8 cellular contexts compared by ENCODE assay signal in genomic region chr4:143559757-143560147, GRCh38. TPM values are rescaled to one million over a fixed set of nuclear protein-coding genes. Genes with fewer than 3 reads are reported as not detected.
DNase-seq lines count a peak whose midpoint lies in the region; ATAC-seq and TF ChIP-seq lines count a peak whose summit lies in the region.

No MANE protein-coding gene starts in this region.

- no peak for TF ChIP-seq CTCF in Caco-2 (IDR thresholded peaks at IDR 0.05; ENCODE audit: insufficient read depth in 1 of 2, low read depth in 1 of 2, low read length in 1 of 2, severe bottlenecking in 1 of 2, unreplicated experiment in 1 of 2)
- no peak for TF ChIP-seq CTCF in foreskin fibroblast (IDR thresholded peaks at IDR 0.05; ENCODE audit: low read depth, low read length)

- H3K27ac Mint-ChIP-seq in Caco-2 (ENCODE audit: unreplicated experiment): peak overlapping the region; percentile 90

- no peaks in the 10 kb centered on the region for H3K27me3 ChIP-seq in Caco-2 (replicated peaks; ENCODE audit: control insufficient read depth, insufficient read depth, low read length)

- intact Hi-C loops in Caco-2 (cut with micrococcal nuclease; ENCODE audit: unreplicated experiment): loop anchor here (1.0 to 5.0 kb wide), 6 partner anchors 22 to 583 kb away; partner anchors contain the start of genes FREM3 and SMARCA5

- no peaks in the 10 kb centered on the region for H3K27me3 Mint-ChIP-seq in Caco-2 (ENCODE audit: insufficient read depth, unreplicated experiment)

- no peaks in the 10 kb centered on the region for H3K9me3 ChIP-seq in Caco-2

- H3K36me3 ChIP-seq in Caco-2 (ENCODE audit: control insufficient read depth, insufficient read depth, low read length): no peaks in the 10 kb centered on the region

- ATAC-seq in HG02798 (IDR thresholded peaks at IDR 0.05; ENCODE audit: poor library complexity, unreplicated experiment): peak; percentile 35
- ATAC-seq in GM21576 (IDR thresholded peaks at IDR 0.05; ENCODE audit: unreplicated experiment): no peak

- POLR2A ChIA-PET in Caco-2 (lab: Charles Lee): no interaction called here

- H3K9me3 Mint-ChIP-seq in Caco-2 (ENCODE audit: unreplicated experiment): no peaks in the 10 kb centered on the region

- no peaks in the 10 kb centered on the region for H3K4me1 ChIP-seq in Caco-2

- no peaks in the 10 kb centered on the region for H3K4me1 Mint-ChIP-seq in Caco-2 (ENCODE audit: low read depth, unreplicated experiment)

- in situ Hi-C loops in ACHN (cut with HindIII; ENCODE audit: low pct_ligation_motif_present, low pct_unique_long_range_greater_than_20kb, low sequenced_read_pairs): no loop called here

- H3K4me3 ChIP-seq in Caco-2 (ENCODE audit: low read depth, low read length) (peak overlapping the region; percentile 39), foreskin fibroblast (ENCODE audit: low read depth in 1 of 2, low read length in 2 of 2) (peak overlapping the region; percentile 58 to 75)

- DNase-seq in Caco-2: peak in 1 of 2 experiments; percentile 18
- peak; percentile 6 for DNase-seq in activated CD4-positive, alpha-beta T cell treated with anti-CD3 and anti-CD28 coated beads, Interleukin-2, amount 50 U/mL, for 1 hour
- DNase-seq in foreskin fibroblast: no peak
- DNase-seq in stimulated activated CD4-positive, alpha-beta T cell treated with anti-CD3 and anti-CD28 coated beads, Interleukin-12 subunit alpha, Interleukin-12 subunit beta, amount 100 ng/mL, for 48 hours (ENCODE audit: low read depth in 2 of 3, low spot score in 1 of 3): peak in 2 of 3 donors; percentile 2 to 27
- no peak for DNase-seq in ACHN
- no peak for DNase-seq in kidney glomerular epithelial cell (lab: John Stamatoyannopoulos, UW)

- no TSS peak for BruUV-seq in Caco-2 (replicated peaks; lab: Mats Ljungman, UMichigan)

- H3K36me3 Mint-ChIP-seq in Caco-2 (ENCODE audit: insufficient read depth, unreplicated experiment): peaks cover 9% of the 10 kb centered on the region

- peak overlapping the region; percentile 81 for H3K4me3 Mint-ChIP-seq in Caco-2 (ENCODE audit: unreplicated experiment)

- CTCF ChIA-PET in Caco-2 (lab: Charles Lee): interaction anchor here (1.1 to 1.9 kb wide), 4 partner anchors 12 to 139 kb away, joined by 3 to 19 read pairs (median 4); no protein-coding TSS in a partner anchor

RNA-seq across cellular contexts. Expression of gene SMARCA5, which starts 46.2 kb away (rescaled TPM):
- total RNA-seq in Caco-2 (2022): 64.5 and 64.8 TPM in 2 replicates

Comparison
In these comparisons a context has a peak if more than half of its experiments do, and no peak if none do; other contexts are left out.
1. DNase-seq: peak in activated CD4-positive, alpha-beta T cell treated with anti-CD3 and anti-CD28 coated beads, Interleukin-2, amount 50 U/mL, for 1 hour (single experiment) and stimulated activated CD4-positive, alpha-beta T cell treated with anti-CD3 and anti-CD28 coated beads, Interleukin-12 subunit alpha, Interleukin-12 subunit beta, amount 100 ng/mL, for 48 hours (2 of 3); none in foreskin fibroblast (0 of 2), ACHN (single experiment) and kidney glomerular epithelial cell (single experiment).